ENCODE assay signal across 12 cellular contexts in the genomic region with DNA sequence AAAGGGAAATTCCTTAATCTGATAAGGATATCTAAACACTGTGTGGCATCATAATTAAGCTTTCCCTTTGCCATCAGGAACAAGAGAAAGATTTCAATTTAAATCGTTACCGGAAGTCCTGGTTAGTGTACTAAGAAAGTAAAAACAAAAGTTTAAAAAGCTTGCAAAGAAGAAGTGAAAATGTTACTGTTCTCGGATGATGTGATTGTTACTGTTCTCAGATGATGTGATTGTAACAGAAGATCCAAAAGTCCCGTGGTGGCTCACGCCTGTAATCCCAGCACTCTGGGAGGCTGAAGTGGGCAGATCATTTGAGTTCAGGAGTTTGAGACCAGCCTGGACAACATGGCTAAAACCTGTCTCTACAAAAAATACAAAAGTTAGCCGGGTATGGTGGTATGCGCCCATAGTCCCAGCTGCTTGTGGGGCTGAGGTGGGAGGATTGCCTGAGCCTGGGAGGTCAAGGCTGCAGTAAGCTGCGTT.
DNase-seq lines count a peak whose midpoint lies in the region; ATAC-seq and TF ChIP-seq lines count a peak whose summit lies in the region.
"Had no signal": no experiment of that assay in that cellular context is flagged by ENCODE, and none has a peak within 500 bp of the region (broad histone marks: within the 10 kb centered on the region; RNA-seq: fewer than 3 reads in every experiment).

No MANE protein-coding gene starts in this region.

- H3K9ac ChIP-seq in PC-3 (ENCODE audit: low read length): no peak overlapping the region
- H3K9ac ChIP-seq: parathyroid adenoma had no signal

- H2AFZ ChIP-seq in PC-3 (ENCODE audit: low read length): no peak overlapping the region
- H2AFZ ChIP-seq: parathyroid adenoma had no signal

- H3K27me3 ChIP-seq in psoas muscle (ENCODE audit: insufficient read depth in 3 of 3, low read length in 2 of 3) (no peaks in the 10 kb centered on the region), PC-3 (ENCODE audit: low read length) (no peaks in the 10 kb centered on the region)

- intact Hi-C loops in psoas muscle (cut with DNase I) (no loop called here), PC-3 (cut with micrococcal nuclease) (no loop called here)

- H3F3A ChIP-seq in PC-3 (ENCODE audit: low read length, unreplicated experiment): peaks cover 4% of the 10 kb centered on the region

- no peak for TF ChIP-seq CTCF in psoas muscle (IDR thresholded peaks at IDR 0.05)
- no peak for TF ChIP-seq CTCF in PC-3 (conservative IDR thresholded peaks at IDR 0.05; ENCODE audit: low read depth, low read length)

- BruUV-seq in PC-3 (replicated peaks; lab: Mats Ljungman, UMichigan): no TSS peak

- POLR2A ChIA-PET in PC-3 (lab: Charles Lee; ENCODE audit: unreplicated experiment): no interaction called here

- H3K9me2 ChIP-seq in PC-3 (replicated peaks; ENCODE audit: low read length): no peaks in the 10 kb centered on the region

- H3K4me2 ChIP-seq in PC-3 (ENCODE audit: low read length): no peak overlapping the region

- H3K4me3 ChIP-seq in psoas muscle (no peak overlapping the region), PC-3 (ENCODE audit: low read length) (no peak overlapping the region)

- DNase-seq in epithelial cell of prostate (ENCODE audit: low read depth, low spot score) (no peak), hippocampal formation (lab: John Stamatoyannopoulos, UW) (no peak), 8988T (no peak), psoas muscle (no peak), PC-3 (no peak)
- DNase-seq: EL, NCI-H1436 had no signal

- H3K4me1 ChIP-seq in psoas muscle: no peaks in the 10 kb centered on the region
- no peaks in the 10 kb centered on the region for H3K4me1 ChIP-seq in PC-3 (ENCODE audit: insufficient read depth, low read length)
- H3K4me1 ChIP-seq: parathyroid adenoma had no signal

- H3K27ac ChIP-seq in epithelial cell of prostate (peak overlapping the region; percentile 90), psoas muscle (no peak overlapping the region), PC-3 (ENCODE audit: low read length) (no peak overlapping the region)
- H3K27ac ChIP-seq: parathyroid adenoma had no signal

- ATAC-seq in GM18502 (IDR thresholded peaks at IDR 0.05; ENCODE audit: poor library complexity, unreplicated experiment) (peak; percentile 78), GM19468 (IDR thresholded peaks at IDR 0.05; ENCODE audit: extremely low read depth, unreplicated experiment) (peak; percentile 79), HG03196 (IDR thresholded peaks at IDR 0.05; ENCODE audit: unreplicated experiment) (peak; percentile 88), psoas muscle (no peak), PC-3 (no peak)
- ATAC-seq: WTC11 had no signal

- H3K36me3 ChIP-seq in psoas muscle (ENCODE audit: insufficient read depth in 1 of 2, low read depth in 1 of 2): no peaks in the 10 kb centered on the region
- H3K36me3 ChIP-seq in PC-3 (ENCODE audit: low read depth, low read length): no peaks in the 10 kb centered on the region

- no peaks in the 10 kb centered on the region for H3K9me3 ChIP-seq in psoas muscle
- no peaks in the 10 kb centered on the region for H3K9me3 ChIP-seq in PC-3 (ENCODE audit: low read length)

- CTCF ChIA-PET in PC-3 (lab: Charles Lee): no interaction called here

- WGBS in psoas muscle, 3 donors: 84 to 89% (median 86%) methylated on average over 8 of the region's 8 CpGs

- no peaks in the 10 kb centered on the region for H3K79me2 ChIP-seq in PC-3 (ENCODE audit: low read length)
- H3K79me2 ChIP-seq: parathyroid adenoma had no signal

- H4K20me1 ChIP-seq in PC-3 (ENCODE audit: low read length): no peaks in the 10 kb centered on the region

Comparison
In these comparisons a context has a peak if more than half of its experiments do, and no peak if none do; other contexts are left out.
1. ATAC-seq: peak in GM18502 (single experiment), GM19468 (single experiment) and HG03196 (single experiment); none in psoas muscle (0 of 4) and PC-3 (single experiment).